ENCODE assay signal across 11 cellular contexts in the genomic region with DNA sequence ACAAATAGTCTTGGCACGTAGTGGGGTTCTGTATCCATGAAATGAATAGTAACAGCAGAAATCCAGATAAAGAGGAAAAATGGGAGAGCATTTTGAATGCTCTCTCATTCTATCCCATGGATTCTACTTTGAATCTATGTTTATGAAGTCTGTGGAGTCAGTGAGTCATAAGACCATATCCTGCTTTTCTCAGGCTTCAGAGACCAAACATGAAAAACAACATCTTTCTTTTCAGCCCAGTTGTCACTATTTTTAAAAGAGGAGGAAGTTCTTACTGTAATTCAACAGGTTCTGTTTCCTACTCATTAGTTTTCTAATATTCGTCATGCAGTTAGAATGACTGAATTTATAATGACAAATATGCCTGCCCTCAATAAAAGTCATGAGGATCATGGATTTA. TPM values are rescaled to one million over a fixed set of nuclear protein-coding genes. Genes with fewer than 3 reads are reported as not detected.
DNase-seq lines count a peak whose midpoint lies in the region; ATAC-seq and TF ChIP-seq lines count a peak whose summit lies in the region.
"Had no signal": no experiment of that assay in that cellular context is flagged by ENCODE, and none has a peak within 500 bp of the region (broad histone marks: within the 10 kb centered on the region; RNA-seq: fewer than 3 reads in every experiment).

No MANE protein-coding gene starts in this region.

- peaks cover 4% of the 10 kb centered on the region for H3K36me3 Mint-ChIP-seq in T-helper 1 cell treated with Interleukin-12 subunit alpha and Interleukin-12 subunit beta and Interleukin-4 antibody, amounts not matched to agents 30 μg/mL and 1 μg/mL, for 36 hours (ENCODE audit: low read depth)
- H3K36me3 Mint-ChIP-seq in activated CD8-positive, alpha-beta T cell treated with anti-CD3 and anti-CD28 coated beads for 36 hours (ENCODE audit: low read depth), result peaks cover 7% of the 10 kb centered on the region
- H3K36me3 Mint-ChIP-seq in progenitor cell of endocrine pancreas (ENCODE audit: insufficient read depth), result no peaks in the 10 kb centered on the region

- 23% methylated on average over 2 of the region's 2 CpGs for WGBS in smooth muscle cell (ENCODE audit: low lambda C conversion rate)

- DNase-seq in T-helper 1 cell (no peak), fibroblast of villous mesenchyme (ENCODE audit: low read depth) (peak; percentile 73), smooth muscle cell (lab: John Stamatoyannopoulos, UW; ENCODE audit: unreplicated experiment) (no peak), UCSD-AML1 (lab: John Stamatoyannopoulos, UW; ENCODE audit: unreplicated experiment) (no peak), progenitor cell of endocrine pancreas (ENCODE audit: low spot score, unreplicated experiment) (no peak)
- DNase-seq in activated CD8-positive, alpha-beta T cell treated with anti-CD3 and anti-CD28 coated beads for 36 hours, result no peak
- no peak for DNase-seq in activated T-cell treated with anti-CD3 and anti-CD28 coated beads, Interleukin-2, amount 50 U/mL, for 48 hours
- DNase-seq: NCI-H524, testis had no signal

- no peak for ATAC-seq in activated CD8-positive, alpha-beta T cell treated with anti-CD3 and anti-CD28 coated beads for 36 hours

- H3K4me1 ChIP-seq in smooth muscle cell (ENCODE audit: low read depth), result peaks cover 2% of the 10 kb centered on the region
- H3K4me1 ChIP-seq: testis had no signal

- peak overlapping the region; percentile 59 for H3K27ac ChIP-seq in smooth muscle cell (ENCODE audit: low read depth)
- H3K27ac ChIP-seq: testis had no signal

- peaks cover 57% of the 10 kb centered on the region for H3K4me1 Mint-ChIP-seq in T-helper 1 cell treated with Interleukin-12 subunit alpha and Interleukin-12 subunit beta and Interleukin-4 antibody, amounts not matched to agents 30 μg/mL and 1 μg/mL, for 36 hours (ENCODE audit: low read depth)
- H3K4me1 Mint-ChIP-seq in activated CD8-positive, alpha-beta T cell treated with anti-CD3 and anti-CD28 coated beads for 36 hours (ENCODE audit: low read depth), result peaks cover 54% of the 10 kb centered on the region
- H3K4me1 Mint-ChIP-seq in progenitor cell of endocrine pancreas (ENCODE audit: low read depth), result peaks cover 2% of the 10 kb centered on the region

- peaks cover 8% of the 10 kb centered on the region for H3F3A ChIP-seq in smooth muscle cell (ENCODE audit: low read depth)

- H3K27me3 Mint-ChIP-seq in T-helper 1 cell treated with Interleukin-12 subunit alpha and Interleukin-12 subunit beta and Interleukin-4 antibody, amounts not matched to agents 30 μg/mL and 1 μg/mL, for 36 hours (ENCODE audit: low read depth), result peaks cover under 1% of the 10 kb centered on the region
- no peaks in the 10 kb centered on the region for H3K27me3 Mint-ChIP-seq in activated CD8-positive, alpha-beta T cell treated with anti-CD3 and anti-CD28 coated beads for 36 hours
- H3K27me3 Mint-ChIP-seq in progenitor cell of endocrine pancreas, result peaks cover 4% of the 10 kb centered on the region

- H3K4me2 ChIP-seq in smooth muscle cell, result peak overlapping the region; percentile 26

- no peaks in the 10 kb centered on the region for H3K79me2 ChIP-seq in smooth muscle cell (ENCODE audit: low read depth)

- no peak overlapping the region for H3K9ac ChIP-seq in smooth muscle cell (ENCODE audit: low read depth)

- CTCF ChIA-PET in activated CD8-positive, alpha-beta T cell treated with anti-CD3 and anti-CD28 coated beads for 36 hours (lab: Charles Lee), result interaction anchor here (1.1 kb wide), 1 partner anchor 218 kb away, joined by 3 read pairs; no protein-coding TSS in a partner anchor

- no peaks in the 10 kb centered on the region for H3K36me3 ChIP-seq in smooth muscle cell (ENCODE audit: low read depth)

- POLR2A ChIA-PET in activated CD8-positive, alpha-beta T cell treated with anti-CD3 and anti-CD28 coated beads for 36 hours (lab: Charles Lee), result no interaction called here

- H3K27ac Mint-ChIP-seq in T-helper 1 cell treated with Interleukin-12 subunit alpha and Interleukin-12 subunit beta and Interleukin-4 antibody, amounts not matched to agents 30 μg/mL and 1 μg/mL, for 36 hours, result peak overlapping the region; percentile 67
- H3K27ac Mint-ChIP-seq in activated CD8-positive, alpha-beta T cell treated with anti-CD3 and anti-CD28 coated beads for 36 hours, result peak overlapping the region; percentile 14
- no peak overlapping the region for H3K27ac Mint-ChIP-seq in progenitor cell of endocrine pancreas

- H3K4me3 Mint-ChIP-seq in T-helper 1 cell treated with Interleukin-12 subunit alpha and Interleukin-12 subunit beta and Interleukin-4 antibody, amounts not matched to agents 30 μg/mL and 1 μg/mL, for 36 hours, result peak overlapping the region; percentile 40
- H3K4me3 Mint-ChIP-seq in activated CD8-positive, alpha-beta T cell treated with anti-CD3 and anti-CD28 coated beads for 36 hours, result no peak overlapping the region
- H3K4me3 Mint-ChIP-seq in progenitor cell of endocrine pancreas (ENCODE audit: low read depth), result no peak overlapping the region

- H3K27me3 ChIP-seq in smooth muscle cell (ENCODE audit: low read depth), result no peaks in the 10 kb centered on the region
- H3K27me3 ChIP-seq: testis had no signal

- H2AFZ ChIP-seq in smooth muscle cell (ENCODE audit: low read depth), result peak overlapping the region; percentile 54

- H3K9me3 ChIP-seq in smooth muscle cell (replicated peaks; ENCODE audit: low read depth), result no peaks in the 10 kb centered on the region
- H3K9me3 ChIP-seq: testis had no signal

- H3K4me3 ChIP-seq in fibroblast of villous mesenchyme (ENCODE audit: low read depth, low read length) (no peak overlapping the region), smooth muscle cell (no peak overlapping the region)
- H3K4me3 ChIP-seq: lung, testis had no signal

- no peaks in the 10 kb centered on the region for H4K20me1 ChIP-seq in smooth muscle cell (ENCODE audit: low read depth)

- peaks cover 3% of the 10 kb centered on the region for H3K9me3 Mint-ChIP-seq in T-helper 1 cell treated with Interleukin-12 subunit alpha and Interleukin-12 subunit beta and Interleukin-4 antibody, amounts not matched to agents 30 μg/mL and 1 μg/mL, for 36 hours
- peaks cover 3% of the 10 kb centered on the region for H3K9me3 Mint-ChIP-seq in activated CD8-positive, alpha-beta T cell treated with anti-CD3 and anti-CD28 coated beads for 36 hours
- no peaks in the 10 kb centered on the region for H3K9me3 Mint-ChIP-seq in progenitor cell of endocrine pancreas (ENCODE audit: low read depth)

- intact Hi-C loops in activated CD8-positive, alpha-beta T cell treated with anti-CD3 and anti-CD28 coated beads for 36 hours (cut with micrococcal nuclease), result no loop called here

- TF ChIP-seq CTCF in activated CD8-positive, alpha-beta T cell treated with anti-CD3 and anti-CD28 coated beads for 36 hours (IDR thresholded peaks at IDR 0.05), result no peak
- TF ChIP-seq CTCF in fibroblast of villous mesenchyme (IDR thresholded peaks at IDR 0.05; ENCODE audit: insufficient read depth, low read depth, low read length) (no peak), smooth muscle cell (IDR thresholded peaks at IDR 0.05; ENCODE audit: borderline replicate concordance, insufficient read depth, poor library complexity, severe bottlenecking) (no peak), progenitor cell of endocrine pancreas (IDR thresholded peaks at IDR 0.05; ENCODE audit: unreplicated experiment) (no peak)

RNA-seq across cellular contexts. Expression of gene CD55, which starts 39.4 kb away (rescaled TPM):
- 100 to 1,000 TPM; 100 to 102 TPM for total RNA-seq in activated CD8-positive, alpha-beta T cell treated with anti-CD3 and anti-CD28 coated beads for 36 hours
- total RNA-seq in fibroblast of villous mesenchyme (29.4 and 43.5 TPM in 2 replicates), smooth muscle cell (38.9 and 46.5 TPM in 2 replicates), progenitor cell of endocrine pancreas (7.4 and 10.5 TPM in 2 replicates)
- polyA plus RNA-seq in smooth muscle cell, result 23.9 and 27.9 TPM in 2 replicates
